8 cellular contexts compared by ENCODE assay signal in genomic region chr4:80336582-80336981, GRCh38. TPM values are rescaled to one million over a fixed set of nuclear protein-coding genes. Genes with fewer than 3 reads are reported as not detected.
DNase-seq lines count a peak whose midpoint lies in the region; ATAC-seq and TF ChIP-seq lines count a peak whose summit lies in the region.

No MANE protein-coding gene starts in this region.

- H3K27me3 Mint-ChIP-seq in immature natural killer cell (ENCODE audit: low read depth in 3 of 3): peaks cover 2 to 17% (median 4%) of the 10 kb centered on the region in 3 donors

- peaks cover 13 to 14% of the 10 kb centered on the region in 2 donors for H3K4me1 Mint-ChIP-seq in immature natural killer cell

- H3K4me3 Mint-ChIP-seq in immature natural killer cell: peak overlapping the region; percentile 40 to 86 (median 81)

- in situ Hi-C loops in astrocyte of the cerebellum (cut with HindIII; ENCODE audit: low sequenced_read_pairs): loop anchor here (25.0 kb wide), 2 partner anchors 674 to 1374 kb away; no protein-coding TSS in a partner anchor

- no peak overlapping the region for H3K27ac Mint-ChIP-seq in immature natural killer cell

- H3K36me3 Mint-ChIP-seq in immature natural killer cell: no peaks in the 10 kb centered on the region

- TF ChIP-seq CTCF in astrocyte of the cerebellum (IDR thresholded peaks at IDR 0.05; ENCODE audit: low read depth, low read length, missing control alignments): peak; percentile 58

- ATAC-seq in HG03378 (IDR thresholded peaks at IDR 0.05; ENCODE audit: unreplicated experiment): no peak

- H3K4me3 ChIP-seq in astrocyte of the cerebellum (ENCODE audit: low read depth, low read length): peak overlapping the region; percentile 83

- H3K9me3 Mint-ChIP-seq in immature natural killer cell: peaks cover 0 to 2% (median 0%) of the 10 kb centered on the region in 6 donors

- DNase-seq in DMS79 (lab: John Stamatoyannopoulos, UW) (peak; percentile 1), DMS79 treated with DMSO at 0.1 percent for 48 hours (lab: John Stamatoyannopoulos, UW) (no peak), LoVo (ENCODE audit: low spot score) (peak; percentile 24), astrocyte of the cerebellum (ENCODE audit: low read depth) (no peak), immature natural killer cell (no peak), stromal cell of bone marrow (ENCODE audit: low read depth) (peak; percentile 27), KG1 (lab: John Stamatoyannopoulos, UW) (no peak)

RNA-seq across cellular contexts. Expression of gene CFAP299, which starts 1.1 kb away (rescaled TPM):
- polyA plus RNA-seq in immature natural killer cell: under 1 TPM in 1 of 3 donors, not detected in 2; 0.72 TPM

Comparison
In these comparisons a context has a peak if more than half of its experiments do, and no peak if none do; other contexts are left out.
1. DNase-seq: peak in DMS79 (single experiment), LoVo (single experiment) and stromal cell of bone marrow (single experiment); none in DMS79 treated with DMSO at 0.1 percent for 48 hours (single experiment), astrocyte of the cerebellum (single experiment), immature natural killer cell (0 of 3) and KG1 (single experiment).